1 cellular context compared by ENCODE assay signal in the genomic region with DNA sequence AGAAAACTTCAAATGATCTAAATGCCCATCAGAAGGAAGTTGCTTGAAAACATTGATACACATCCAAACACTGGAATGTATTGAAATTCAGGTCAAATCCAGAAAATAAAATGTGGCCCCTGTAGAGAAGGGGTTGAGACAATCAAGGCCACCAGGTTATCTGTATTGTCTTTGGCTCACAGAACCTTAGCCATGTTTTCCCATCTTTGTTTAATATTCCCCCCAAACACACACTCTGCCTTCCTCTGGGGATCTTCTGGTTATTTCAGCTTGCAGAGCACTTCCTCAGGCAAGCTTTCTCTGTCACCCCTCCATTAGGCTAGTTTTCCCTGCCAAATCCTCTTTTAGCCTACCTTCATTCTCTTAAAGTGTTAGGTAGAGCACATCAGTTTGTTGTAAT.
TF ChIP-seq lines count a peak whose summit lies in the region.

No MANE protein-coding gene starts in this region.

TF ChIP-seq in endothelial cell of umbilical vein, 7 proteins besides CTCF, POLR2A, EP300 and RAD21:
- peak; percentile 33 for TF ChIP-seq POLR2AphosphoS5 (IDR thresholded peaks at IDR 0.05; ENCODE audit: insufficient read depth, low read depth, low read length)
- no peak for TF ChIP-seq FOS (IDR thresholded peaks at IDR 0.05; ENCODE audit: borderline replicate concordance, insufficient read depth, low read length)
